Comparison of ENCODE assay signal across 14 cellular contexts in genomic region chr14:100688598-100689499, GRCh38. TPM values are rescaled to one million over a fixed set of nuclear protein-coding genes. Genes with fewer than 3 reads are reported as not detected.
A peak's percentile ranks its signal among the peaks of the same experiment; 100 is the strongest.
DNase-seq lines count a peak whose midpoint lies in the region; ATAC-seq, FAIRE-seq and TF ChIP-seq lines count a peak whose summit lies in the region.
"Had no signal": no experiment of that assay in that cellular context is flagged by ENCODE, and none has a peak within 500 bp of the region (broad histone marks: within the 10 kb centered on the region; RNA-seq: fewer than 3 reads in every experiment).

No MANE protein-coding gene starts in this region.

- peaks cover 20% of the 10 kb centered on the region for H3K27me3 Mint-ChIP-seq in nephron progenitor cell (ENCODE audit: low read depth, poor library complexity)

- FAIRE-seq in kidney (lab: Jason Lieb, UNC): no peak
- FAIRE-seq: D721Med had no signal

- no peaks in the 10 kb centered on the region for H3K36me3 Mint-ChIP-seq in nephron progenitor cell (ENCODE audit: low read depth)

- H3K4me1 ChIP-seq in kidney (ENCODE audit: control insufficient read depth in 1 of 2, insufficient read depth in 1 of 2, low read depth in 1 of 2, low read length in 2 of 2): no peaks in the 10 kb centered on the region

- H3K9ac ChIP-seq in kidney (ENCODE audit: low read length in 2 of 2): no peak overlapping the region

- peak; percentile 74 for DNase-seq in EH (ENCODE audit: low read depth)
- peak; percentile 70 for DNase-seq in NB4 (ENCODE audit: low read depth)
- DNase-seq in cardiac fibroblast (ENCODE audit: low read depth in 2 of 2): peak; percentile 57 to 63
- no peak for DNase-seq in nephron progenitor cell
- no peak for DNase-seq in occipital lobe (lab: John Stamatoyannopoulos, UW)
- no peak for DNase-seq in kidney
- DNase-seq: activated gamma-delta T cell treated with Interleukin-2 at 50 U/mL for 16 hours; SHP77; stimulated activated CD4-positive, alpha-beta T cell treated with anti-CD3 and anti-CD28 coated beads, Interleukin-4, amount 100 ng/mL, for 4 hours had no signal

- no peaks in the 10 kb centered on the region for H3K36me3 ChIP-seq in kidney (ENCODE audit: control insufficient read depth in 1 of 2, insufficient read depth in 2 of 2, low read length in 2 of 2)
- H3K36me3 ChIP-seq: neutrophil had no signal

- TF ChIP-seq CTCF in NB4 (IDR thresholded peaks at IDR 0.05; ENCODE audit: low read depth, low read length) (no peak), cardiac fibroblast (IDR thresholded peaks at IDR 0.05; ENCODE audit: low read depth, low read length) (no peak), nephron progenitor cell (IDR thresholded peaks at IDR 0.05) (no peak), kidney (IDR thresholded peaks at IDR 0.05; ENCODE audit: borderline replicate concordance, extremely low read depth, insufficient read depth) (no peak)

- intact Hi-C loops in kidney (cut with DNase I): no loop called here

- no peak overlapping the region for H3K27ac ChIP-seq in kidney (ENCODE audit: low read depth in 2 of 2, low read length in 2 of 2)
- H3K27ac ChIP-seq: neutrophil had no signal

- H3K9me3 Mint-ChIP-seq in nephron progenitor cell: no peaks in the 10 kb centered on the region

- no peaks in the 10 kb centered on the region for H3K9me3 ChIP-seq in kidney (ENCODE audit: control insufficient read depth in 1 of 2, low read length in 2 of 2)
- H3K9me3 ChIP-seq: neutrophil had no signal

- H3K4me3 ChIP-seq in NB4 (ENCODE audit: low read depth, low read length) (no peak overlapping the region), cardiac fibroblast (replicated peaks in 1 of 2; ENCODE audit: low read depth in 2 of 2, low read length in 2 of 2) (no peak overlapping the region), kidney (ENCODE audit: low read length in 2 of 2) (no peak overlapping the region)

- H3K27ac Mint-ChIP-seq in nephron progenitor cell: peak overlapping the region; percentile 25

- H3K4me1 Mint-ChIP-seq in nephron progenitor cell: peaks cover 81% of the 10 kb centered on the region

- no peak overlapping the region for H3K4me3 Mint-ChIP-seq in nephron progenitor cell

- TF ChIP-seq POLR2A in NB4 (IDR thresholded peaks at IDR 0.05; ENCODE audit: extremely low read depth, insufficient read length): no peak

- ATAC-seq in HG02678 (IDR thresholded peaks at IDR 0.05; ENCODE audit: unreplicated experiment) (no peak), GM19395 (IDR thresholded peaks at IDR 0.05; ENCODE audit: unreplicated experiment) (no peak)
- ATAC-seq: activated CD4-positive, CD25-positive, alpha-beta regulatory T cell treated with anti-CD3 and anti-CD28 coated beads, Interleukin-2, amount 50 U/mL, for 24 hours had no signal

RNA-seq across cellular contexts. Expression of gene DLK1, which starts 37.8 kb away (rescaled TPM):
- total RNA-seq in occipital lobe (0.31 TPM), kidney (not detected)
- 0.17 TPM for polyA plus RNA-seq in kidney (ENCODE audit: insufficient read depth, low read depth, low replicate concordance)

Comparison
In these comparisons a context has a peak if more than half of its experiments do, and no peak if none do; other contexts are left out.
1. DNase-seq: peak in EH (single experiment), NB4 (single experiment) and cardiac fibroblast (2 of 2); none in nephron progenitor cell (single experiment), occipital lobe (single experiment) and kidney (single experiment).